In the genomic region with DNA sequence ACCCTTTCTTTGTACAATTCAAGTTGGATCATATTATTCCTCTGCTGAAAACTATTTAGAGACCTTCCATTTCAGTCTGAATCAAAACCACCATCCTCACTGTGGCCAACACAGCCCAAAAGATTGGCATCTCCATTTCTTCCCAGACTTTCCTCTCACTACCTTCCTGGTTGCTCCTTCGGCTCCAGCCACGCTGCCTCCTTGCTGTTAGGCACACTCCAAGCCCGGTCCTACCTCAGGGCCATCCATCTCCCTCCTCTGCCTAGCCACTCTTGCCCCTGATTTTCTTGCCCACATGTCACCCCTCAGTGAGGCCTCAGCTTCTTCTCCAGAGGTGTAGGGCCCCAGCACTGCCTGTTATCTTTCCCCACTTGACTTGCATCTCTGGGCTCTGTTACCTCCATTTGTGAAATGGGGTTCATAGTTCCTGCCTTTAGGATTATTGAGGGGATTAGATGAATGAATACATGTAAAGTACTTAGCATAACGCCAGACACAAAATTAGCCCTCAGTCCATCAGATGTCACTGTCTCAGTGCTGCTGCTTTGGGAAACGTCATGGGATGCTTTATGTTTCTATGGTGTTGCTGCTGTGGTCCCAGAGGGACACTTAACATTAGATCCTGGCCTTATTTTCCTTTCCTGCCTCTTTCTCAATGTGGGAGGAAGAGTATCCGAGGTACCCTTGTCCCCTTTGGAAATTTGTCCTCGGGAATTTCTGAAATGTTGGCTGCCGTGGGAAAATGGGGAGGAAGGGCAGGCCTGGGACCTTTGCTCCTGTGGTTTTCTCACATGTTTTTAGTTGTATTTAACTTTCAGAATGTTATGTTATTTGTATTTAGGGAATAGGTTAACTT, we compare ENCODE assay signal across 1 cellular context.
TF ChIP-seq lines count a peak whose summit lies in the region.

No MANE protein-coding gene starts in this region.

TF ChIP-seq in IMR-90, 13 proteins besides CTCF, POLR2A, EP300 and RAD21 (continued from another document):
- TF ChIP-seq BHLHE40 (IDR thresholded peaks at IDR 0.05; ENCODE audit: low read depth, low read length): no peak
- no peak for TF ChIP-seq MAFK (IDR thresholded peaks at IDR 0.05; ENCODE audit: low read depth, low read length)
- TF ChIP-seq RCOR1 (IDR thresholded peaks at IDR 0.05; ENCODE audit: insufficient replicate concordance, low read length): no peak
- no peak for TF ChIP-seq NFE2L2 (IDR thresholded peaks at IDR 0.05; ENCODE audit: low read depth, low read length)
- TF ChIP-seq CEBPB (IDR thresholded peaks at IDR 0.05; ENCODE audit: low read depth, low read length): no peak
- TF ChIP-seq, protein P1, sequence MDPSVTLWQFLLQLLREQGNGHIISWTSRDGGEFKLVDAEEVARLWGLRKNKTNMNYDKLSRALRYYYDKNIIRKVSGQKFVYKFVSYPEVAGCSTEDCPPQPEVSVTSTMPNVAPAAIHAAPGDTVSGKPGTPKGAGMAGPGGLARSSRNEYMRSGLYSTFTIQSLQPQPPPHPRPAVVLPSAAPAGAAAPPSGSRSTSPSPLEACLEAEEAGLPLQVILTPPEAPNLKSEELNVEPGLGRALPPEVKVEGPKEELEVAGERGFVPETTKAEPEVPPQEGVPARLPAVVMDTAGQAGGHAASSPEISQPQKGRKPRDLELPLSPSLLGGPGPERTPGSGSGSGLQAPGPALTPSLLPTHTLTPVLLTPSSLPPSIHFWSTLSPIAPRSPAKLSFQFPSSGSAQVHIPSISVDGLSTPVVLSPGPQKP (IDR thresholded peaks at IDR 0.05; ENCODE audit: borderline replicate concordance, low read depth, low read length): no peak
TF ChIP-seq in IMR-90: peak in this region for 0.
